ENCODE assay signal across 1 cellular context in genomic region chr10:62217683-62218082, GRCh38.
TF ChIP-seq lines count a peak whose summit lies in the region.

No MANE protein-coding gene starts in this region.

TF ChIP-seq in IMR-90, 13 proteins besides CTCF, POLR2A, EP300 and RAD21:
- no peak for TF ChIP-seq MXI1 (IDR thresholded peaks at IDR 0.05; ENCODE audit: borderline replicate concordance, low read depth, low read length)
- no peak for TF ChIP-seq SMC3 (IDR thresholded peaks at IDR 0.05; ENCODE audit: low read depth, low read length)
